ENCODE assay signal across 13 cellular contexts in the genomic region with DNA sequence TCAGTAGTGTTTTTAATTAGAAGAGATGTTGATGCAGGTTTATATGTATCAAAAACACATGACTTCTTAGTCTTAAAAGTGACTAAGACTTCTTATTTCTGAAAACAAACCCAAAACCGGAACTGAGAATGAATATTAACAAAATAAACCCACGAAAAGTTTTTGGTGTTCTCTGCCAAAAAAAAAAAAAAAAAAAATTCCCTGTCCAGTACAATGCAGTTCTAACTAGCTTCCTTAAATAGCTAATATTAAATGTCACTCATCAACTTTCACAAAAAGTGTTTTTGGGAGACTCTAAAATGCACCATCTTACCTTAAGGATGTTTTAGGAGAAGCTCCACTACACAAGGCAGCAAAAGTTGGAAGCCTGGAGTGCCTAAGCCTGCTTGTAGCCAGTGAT. TPM values are rescaled to one million over a fixed set of nuclear protein-coding genes. Genes with fewer than 3 reads are reported as not detected.
DNase-seq lines count a peak whose midpoint lies in the region; ATAC-seq and TF ChIP-seq lines count a peak whose summit lies in the region.
"Had no signal": no experiment of that assay in that cellular context is flagged by ENCODE, and none has a peak within 500 bp of the region (broad histone marks: within the 10 kb centered on the region; RNA-seq: fewer than 3 reads in every experiment).

No MANE protein-coding gene starts in this region.

- H3K9me3 Mint-ChIP-seq in activated CD8-positive, alpha-beta memory T cell treated with anti-CD3 and anti-CD28 coated beads, Interleukin-2, amount 10 ng/mL, durations not matched to agents 7 days and 5 days (ENCODE audit: low read depth) = no peaks in the 10 kb centered on the region
- H3K9me3 Mint-ChIP-seq: nephron progenitor cell had no signal

- H3K36me3 Mint-ChIP-seq in activated CD8-positive, alpha-beta memory T cell treated with anti-CD3 and anti-CD28 coated beads, Interleukin-2, amount 10 ng/mL, durations not matched to agents 7 days and 5 days = peaks cover 37% of the 10 kb centered on the region

- H3K4me1 ChIP-seq in esophagus muscularis mucosa = peaks cover 18 to 50% (median 38%) of the 10 kb centered on the region in 4 donors
- peaks cover 0 to 49% (median 19%) of the 10 kb centered on the region in 4 donors for H3K4me1 ChIP-seq in tibial artery
- H3K4me1 ChIP-seq in thyroid gland = peaks cover 12 to 15% of the 10 kb centered on the region in 2 donors

- peak overlapping the region; percentile 22 for H3K27ac Mint-ChIP-seq in activated CD8-positive, alpha-beta memory T cell treated with anti-CD3 and anti-CD28 coated beads, Interleukin-2, amount 10 ng/mL, durations not matched to agents 7 days and 5 days
- H3K27ac Mint-ChIP-seq: nephron progenitor cell had no signal

- H3K27me3 ChIP-seq in esophagus muscularis mucosa = no peaks in the 10 kb centered on the region
- no peaks in the 10 kb centered on the region for H3K27me3 ChIP-seq in tibial artery
- no peaks in the 10 kb centered on the region for H3K27me3 ChIP-seq in thyroid gland

- 15% methylated on average over 2 of the region's 2 CpGs for WGBS in esophagus muscularis mucosa
- 18 to 23% methylated on average over 2 of the region's 2 CpGs for WGBS in thyroid gland, 2 donors

- TF ChIP-seq POLR2A in esophagus muscularis mucosa (IDR thresholded peaks at IDR 0.05; ENCODE audit: low read depth) (no peak), thyroid gland (IDR thresholded peaks at IDR 0.05) (no peak)

- H3K4me1 Mint-ChIP-seq in activated CD8-positive, alpha-beta memory T cell treated with anti-CD3 and anti-CD28 coated beads, Interleukin-2, amount 10 ng/mL, durations not matched to agents 7 days and 5 days = peaks cover 49% of the 10 kb centered on the region

- no peaks in the 10 kb centered on the region for H3K27me3 Mint-ChIP-seq in activated CD8-positive, alpha-beta memory T cell treated with anti-CD3 and anti-CD28 coated beads, Interleukin-2, amount 10 ng/mL, durations not matched to agents 7 days and 5 days

- H3K27ac ChIP-seq in esophagus muscularis mucosa (replicated peaks in 1 of 4) = peak overlapping the region; percentile 52 to 100 (median 99)
- H3K27ac ChIP-seq in tibial artery = peak overlapping the region; percentile 100
- H3K27ac ChIP-seq in thyroid gland = no peak overlapping the region

- ATAC-seq in activated CD8-positive, alpha-beta memory T cell treated with anti-CD3 and anti-CD28 coated beads, Interleukin-2, amount 10 ng/mL, durations not matched to agents 7 days and 5 days = no peak
- ATAC-seq in GM19395 (IDR thresholded peaks at IDR 0.05; ENCODE audit: unreplicated experiment) = no peak
- ATAC-seq: left lobe of liver had no signal

- CTCF ChIA-PET in activated CD8-positive, alpha-beta memory T cell treated with anti-CD3 and anti-CD28 coated beads, Interleukin-2, amount 10 ng/mL, durations not matched to agents 7 days and 5 days (lab: Charles Lee) = interaction anchor here (2.8 kb wide), 1 partner anchor 22 kb away, joined by 8 read pairs; no protein-coding TSS in a partner anchor

- H3K4me3 Mint-ChIP-seq in activated CD8-positive, alpha-beta memory T cell treated with anti-CD3 and anti-CD28 coated beads, Interleukin-2, amount 10 ng/mL, durations not matched to agents 7 days and 5 days = peak overlapping the region; percentile 55

- intact Hi-C loops in esophagus muscularis mucosa (cut with DNase I) = loop anchor here (5.0 to 10.0 kb wide), 2 partner anchors 196 kb away; partner anchors contain the start of gene CFAP97
- intact Hi-C loops in tibial artery (cut with DNase I; ENCODE audit: low total_unique reads) = loop anchor here (5.0 kb wide), 1 partner anchor 196 kb away; the partner anchor contains the start of gene CFAP97
- intact Hi-C loops in thyroid gland (cut with DNase I) = loop anchor here (5.0 kb wide), 1 partner anchor 186 kb away; no protein-coding TSS in a partner anchor

- peaks cover 12 to 40% (median 26%) of the 10 kb centered on the region in 4 donors for H3K36me3 ChIP-seq in esophagus muscularis mucosa
- peaks cover 19 to 45% (median 40%) of the 10 kb centered on the region in 3 donors for H3K36me3 ChIP-seq in tibial artery
- peaks cover 13 to 16% of the 10 kb centered on the region in 2 donors for H3K36me3 ChIP-seq in thyroid gland

- no peak for DNase-seq in activated CD8-positive, alpha-beta memory T cell treated with anti-CD3 and anti-CD28 coated beads, Interleukin-2, amount 10 ng/mL, durations not matched to agents 7 days and 5 days
- no peak for DNase-seq in activated CD8-positive, alpha-beta memory T cell treated with anti-CD3 and anti-CD28 coated beads, Interleukin-2, amount 50 U/mL, for 48 hours
- DNase-seq in RPMI8226 (peak; percentile 11), esophagus muscularis mucosa (ENCODE audit: extremely low spot score) (no peak), tibial artery (no peak), thyroid gland (no peak)
- DNase-seq in stimulated activated CD4-positive, alpha-beta T cell treated with anti-CD3 and anti-CD28 coated beads, Interleukin-4, amount 100 ng/mL, for 4 hours = no peak
- DNase-seq: DMS153, hippocampal formation, NCI-H1092, nephron progenitor cell had no signal

- TF ChIP-seq CTCF in esophagus muscularis mucosa (IDR thresholded peaks at IDR 0.05) (no peak), tibial artery (IDR thresholded peaks at IDR 0.05) (no peak), thyroid gland (IDR thresholded peaks at IDR 0.05) (no peak)

- H3K4me3 ChIP-seq in esophagus muscularis mucosa (peak overlapping the region in 1 of 4 donors; percentile 1), tibial artery (peak overlapping the region; percentile 82 to 86), thyroid gland (replicated peaks in 1 of 3) (no peak overlapping the region)

- H3K9me3 ChIP-seq in esophagus muscularis mucosa = no peaks in the 10 kb centered on the region
- no peaks in the 10 kb centered on the region for H3K9me3 ChIP-seq in tibial artery
- no peaks in the 10 kb centered on the region for H3K9me3 ChIP-seq in thyroid gland

- no peak for TF ChIP-seq EP300 in esophagus muscularis mucosa (IDR thresholded peaks at IDR 0.05)

RNA-seq across cellular contexts. Expression of gene ANKRD37, which starts 2.0 kb away (rescaled TPM):
- 10 to 100 TPM; 11.8 to 12.5 TPM for total RNA-seq in activated CD8-positive, alpha-beta memory T cell treated with anti-CD3 and anti-CD28 coated beads, Interleukin-2, amount 10 ng/mL, durations not matched to agents 7 days and 5 days
- total RNA-seq in esophagus muscularis mucosa = 10 to 100 TPM in 3 of 4 donors, 1 to 10 TPM in 1; 8.3 to 13.3 (median 11.7) TPM
- total RNA-seq in thyroid gland = 10 to 100 TPM in 2 of 4 donors, 1 to 10 TPM in 2; 3.8 to 17.1 (median 9.8) TPM

RNA-seq across cellular contexts. Expression of gene LRP2BP, which starts 2.9 kb away (rescaled TPM):
- total RNA-seq in activated CD8-positive, alpha-beta memory T cell treated with anti-CD3 and anti-CD28 coated beads, Interleukin-2, amount 10 ng/mL, durations not matched to agents 7 days and 5 days = 1 to 10 TPM in 1 of 2 experiments, under 1 TPM in 1; 0.73 to 1.3 TPM
- total RNA-seq in esophagus muscularis mucosa = 1 to 10 TPM in 1 of 4 donors, under 1 TPM in 3; 0.46 to 2.1 (median 0.57) TPM
- 1 to 10 TPM; 1.4 to 3.1 (median 2.3) TPM for total RNA-seq in thyroid gland

RNA-seq across cellular contexts. Expression of gene UFSP2, which starts 27.1 kb away (rescaled TPM):
- 10 to 100 TPM; 17.5 to 18.1 TPM for total RNA-seq in activated CD8-positive, alpha-beta memory T cell treated with anti-CD3 and anti-CD28 coated beads, Interleukin-2, amount 10 ng/mL, durations not matched to agents 7 days and 5 days
- total RNA-seq in esophagus muscularis mucosa (10 to 100 TPM; 36.7 to 49.0 (median 40.6) TPM), thyroid gland (10 to 100 TPM; 44.1 to 59.5 (median 53.4) TPM)

Comparison
In these comparisons a context has a peak if more than half of its experiments do, and no peak if none do; other contexts are left out.
1. H3K27ac ChIP-seq: peak in esophagus muscularis mucosa (4 of 4) and tibial artery (2 of 2); none in thyroid gland (0 of 3).
2. H3K4me3 ChIP-seq: peak in tibial artery (2 of 2); none in thyroid gland (0 of 3).